28 cellular contexts compared by ENCODE assay signal in the genomic region with DNA sequence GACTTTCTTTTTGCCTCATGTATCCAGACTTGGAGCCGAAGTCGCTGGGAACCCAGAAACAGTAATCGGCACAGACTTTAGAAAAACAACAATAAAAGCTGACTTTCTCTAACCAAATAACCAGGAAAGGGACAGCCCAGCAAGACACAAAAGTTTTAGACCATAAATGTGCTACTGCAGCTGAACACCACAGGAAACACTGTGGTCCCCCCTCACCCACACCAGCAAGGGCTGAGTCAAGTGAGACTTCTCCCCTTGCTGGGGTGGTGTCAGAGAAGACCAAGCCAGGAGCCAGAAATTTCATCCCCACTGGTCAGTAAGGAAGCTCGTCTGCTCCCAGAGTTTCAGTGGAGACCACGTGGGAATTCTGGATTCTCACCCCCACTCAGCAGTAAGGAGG.
DNase-seq lines count a peak whose midpoint lies in the region; ATAC-seq, FAIRE-seq and TF ChIP-seq lines count a peak whose summit lies in the region.
"Had no signal": no experiment of that assay in that cellular context is flagged by ENCODE, and none has a peak within 500 bp of the region (broad histone marks: within the 10 kb centered on the region; RNA-seq: fewer than 3 reads in every experiment).

No MANE protein-coding gene starts in this region.

- no peaks in the 10 kb centered on the region for H3K9me3 ChIP-seq in Loucy (ENCODE audit: insufficient read depth, low read depth, low read length)
- H3K9me3 ChIP-seq in trophoblast cell (ENCODE audit: insufficient read depth, low read depth, low read length) = no peaks in the 10 kb centered on the region

- ATAC-seq in activated CD8-positive, alpha-beta memory T cell treated with anti-CD3 and anti-CD28 coated beads, Interleukin-2, amount 10 ng/mL, durations not matched to agents 7 days and 5 days = peak; percentile 75
- peak; percentile 62 for ATAC-seq in effector memory CD8-positive, alpha-beta T cell (replicated peaks)
- no peak for ATAC-seq in GM21447 (IDR thresholded peaks at IDR 0.05; ENCODE audit: unreplicated experiment)
- ATAC-seq: GM12878 had no signal

- H3K9ac ChIP-seq in Loucy (ENCODE audit: low read depth, low read length, poor library complexity, severe bottlenecking) (no peak overlapping the region), trophoblast cell (ENCODE audit: low read length) (no peak overlapping the region)
- H3K9ac ChIP-seq: BLaER1 treated with 17β-estradiol and CSF1 and Interleukin-3, amounts not matched to agents 10 nM and 100 nM had no signal

- peak; percentile 76 for DNase-seq in activated CD8-positive, alpha-beta memory T cell treated with anti-CD3 and anti-CD28 coated beads, Interleukin-2, amount 10 ng/mL, durations not matched to agents 7 days and 5 days
- no peak for DNase-seq in activated CD8-positive, alpha-beta memory T cell treated with anti-CD3 and anti-CD28 coated beads, Interleukin-2, amount 50 U/mL, for 4 hours
- DNase-seq in effector memory CD8-positive, alpha-beta T cell = peak; percentile 5 to 17 (median 15)
- DNase-seq in trophoblast cell (no peak), AML-193 (lab: John Stamatoyannopoulos, UW) (no peak), frontal cortex (ENCODE audit: low spot score in 2 of 2) (no peak)
- DNase-seq: CD4-positive, alpha-beta T cell; IMR-90; KG1; MM.1S; NCI-H1417; NCI-H1694; NCI-H2081; NCI-H226; NCI-H510A; NCI-H69; SIG-M5 had no signal

- H3K14ac ChIP-seq in trophoblast cell (ENCODE audit: low read length) = no peak overlapping the region

- no peak for TF ChIP-seq CTCF in Loucy (conservative IDR thresholded peaks at IDR 0.05; ENCODE audit: low read length)

- no peak overlapping the region for H3K4me3 Mint-ChIP-seq in activated CD8-positive, alpha-beta memory T cell treated with anti-CD3 and anti-CD28 coated beads, Interleukin-2, amount 10 ng/mL, durations not matched to agents 7 days and 5 days
- peak overlapping the region in 1 of 2 donors; percentile 36 for H3K4me3 Mint-ChIP-seq in effector memory CD8-positive, alpha-beta T cell
- H3K4me3 Mint-ChIP-seq: CD4-positive, alpha-beta T cell had no signal

- peaks cover 32% of the 10 kb centered on the region for H3K4me1 Mint-ChIP-seq in activated CD8-positive, alpha-beta memory T cell treated with anti-CD3 and anti-CD28 coated beads, Interleukin-2, amount 10 ng/mL, durations not matched to agents 7 days and 5 days
- H3K4me1 Mint-ChIP-seq in effector memory CD8-positive, alpha-beta T cell (ENCODE audit: low read depth in 2 of 2) = peaks cover 10 to 20% of the 10 kb centered on the region in 2 donors

- peak overlapping the region; percentile 0 for H3K27ac Mint-ChIP-seq in activated CD8-positive, alpha-beta memory T cell treated with anti-CD3 and anti-CD28 coated beads, Interleukin-2, amount 10 ng/mL, durations not matched to agents 7 days and 5 days
- peak overlapping the region in 1 of 2 donors; percentile 59 for H3K27ac Mint-ChIP-seq in effector memory CD8-positive, alpha-beta T cell
- H3K27ac Mint-ChIP-seq: CD4-positive, alpha-beta T cell had no signal

- no peak overlapping the region for H2BK12ac ChIP-seq in trophoblast cell (ENCODE audit: low read length)

- FAIRE-seq in frontal cortex (lab: Jason Lieb, UNC) = no peak
- FAIRE-seq: A204.1, D721Med, G401.6, GM12878, GM19239, H54, RCC 7860 had no signal

- H3K23ac ChIP-seq in trophoblast cell (ENCODE audit: low read length) = no peak overlapping the region

- H3K36me3 ChIP-seq in Loucy (ENCODE audit: insufficient read depth, low read length) (peaks cover 51% of the 10 kb centered on the region), trophoblast cell (ENCODE audit: control insufficient read depth in 1 of 2, insufficient read depth in 2 of 2, low read length in 2 of 2) (peaks cover 26 to 35% of the 10 kb centered on the region in 2 experiments)

- H3K4ac ChIP-seq in trophoblast cell (ENCODE audit: low read depth, low read length) = no peak overlapping the region

- H3K18ac ChIP-seq in trophoblast cell (ENCODE audit: low read length) = peak overlapping the region; percentile 72

- no peaks in the 10 kb centered on the region for H3K27me3 ChIP-seq in Loucy (ENCODE audit: insufficient read depth, low read length, poor library complexity, severe bottlenecking)
- H3K27me3 ChIP-seq in trophoblast cell (ENCODE audit: insufficient read depth, low read length) = no peaks in the 10 kb centered on the region
- H3K27me3 ChIP-seq: BLaER1 treated with 17β-estradiol and CSF1 and Interleukin-3, amounts not matched to agents 10 nM and 100 nM had no signal

- H3K79me2 ChIP-seq in Loucy (ENCODE audit: insufficient read depth, low read length) (no peaks in the 10 kb centered on the region), trophoblast cell (ENCODE audit: control insufficient read depth, insufficient read depth, low read length, poor library complexity) (no peaks in the 10 kb centered on the region)

- H3K4me3 ChIP-seq in Loucy (ENCODE audit: low read length, poor library complexity, severe bottlenecking) (no peak overlapping the region), trophoblast cell (ENCODE audit: low read depth, low read length) (no peak overlapping the region)
- H3K4me3 ChIP-seq: BLaER1 treated with 17β-estradiol and CSF1 and Interleukin-3, amounts not matched to agents 10 nM and 100 nM; GM12878; SK-N-MC had no signal

- no peaks in the 10 kb centered on the region for H3F3A ChIP-seq in Loucy (ENCODE audit: low read depth)

- no peak overlapping the region for H3K27ac ChIP-seq in trophoblast cell (ENCODE audit: low read depth, low read length)
- H3K27ac ChIP-seq: BLaER1 treated with 17β-estradiol and CSF1 and Interleukin-3, amounts not matched to agents 10 nM and 100 nM; SK-N-MC had no signal

- CTCF ChIA-PET in activated CD8-positive, alpha-beta memory T cell treated with anti-CD3 and anti-CD28 coated beads, Interleukin-2, amount 10 ng/mL, durations not matched to agents 7 days and 5 days (lab: Charles Lee) = interaction anchor here (1.0 to 4.1 kb wide), 4 partner anchors 25 to 175 kb away, joined by 3 to 17 read pairs (median 4); partner anchors contain the start of gene LRCH1

- H3K9me2 ChIP-seq in Loucy (replicated peaks; ENCODE audit: low read depth, low read length) = no peaks in the 10 kb centered on the region

- no peaks in the 10 kb centered on the region for H4K20me1 ChIP-seq in Loucy (ENCODE audit: insufficient read depth, low read length, poor library complexity, severe bottlenecking)

- H3K4me2 ChIP-seq in Loucy (ENCODE audit: low read depth, low read length, poor library complexity, severe bottlenecking) (peak overlapping the region; percentile 19), trophoblast cell (ENCODE audit: low read length) (no peak overlapping the region)
- H3K4me2 ChIP-seq: BLaER1 treated with 17β-estradiol and CSF1 and Interleukin-3, amounts not matched to agents 10 nM and 100 nM had no signal

- no peak overlapping the region for H4K8ac ChIP-seq in trophoblast cell (ENCODE audit: low read depth, low read length)

- no peak overlapping the region for H2AFZ ChIP-seq in Loucy (ENCODE audit: low read length)
- no peak overlapping the region for H2AFZ ChIP-seq in trophoblast cell (ENCODE audit: insufficient read depth, low read length, poor library complexity)

- no peaks in the 10 kb centered on the region for H3K27me3 Mint-ChIP-seq in activated CD8-positive, alpha-beta memory T cell treated with anti-CD3 and anti-CD28 coated beads, Interleukin-2, amount 10 ng/mL, durations not matched to agents 7 days and 5 days
- H3K27me3 Mint-ChIP-seq in effector memory CD8-positive, alpha-beta T cell = no peaks in the 10 kb centered on the region
- H3K27me3 Mint-ChIP-seq: CD4-positive, alpha-beta T cell had no signal

- H3K9me3 Mint-ChIP-seq in activated CD8-positive, alpha-beta memory T cell treated with anti-CD3 and anti-CD28 coated beads, Interleukin-2, amount 10 ng/mL, durations not matched to agents 7 days and 5 days (ENCODE audit: low read depth) = peaks cover 2% of the 10 kb centered on the region
- H3K9me3 Mint-ChIP-seq in effector memory CD8-positive, alpha-beta T cell = no peaks in the 10 kb centered on the region
- H3K9me3 Mint-ChIP-seq: CD4-positive, alpha-beta T cell had no signal

- no peak overlapping the region for H4K91ac ChIP-seq in trophoblast cell (ENCODE audit: low read depth, low read length)

- no peak overlapping the region for H2AK5ac ChIP-seq in trophoblast cell (ENCODE audit: low read length)

- H3K4me1 ChIP-seq in Loucy (ENCODE audit: insufficient read depth, low read length, poor library complexity, severe bottlenecking) = peaks cover 8% of the 10 kb centered on the region
- no peaks in the 10 kb centered on the region for H3K4me1 ChIP-seq in trophoblast cell (ENCODE audit: control insufficient read depth in 1 of 2, insufficient read depth in 2 of 2, low read length in 2 of 2)

- H3K36me3 Mint-ChIP-seq in activated CD8-positive, alpha-beta memory T cell treated with anti-CD3 and anti-CD28 coated beads, Interleukin-2, amount 10 ng/mL, durations not matched to agents 7 days and 5 days = peaks cover 51% of the 10 kb centered on the region
- H3K36me3 Mint-ChIP-seq in effector memory CD8-positive, alpha-beta T cell (ENCODE audit: insufficient read depth) = peaks cover 48% of the 10 kb centered on the region

- H4K12ac ChIP-seq in trophoblast cell (ENCODE audit: low read depth, low read length) = no peak overlapping the region

- no peak overlapping the region for H2BK120ac ChIP-seq in trophoblast cell (ENCODE audit: insufficient read depth, low read length, poor library complexity)

- no peak overlapping the region for H2BK5ac ChIP-seq in trophoblast cell (ENCODE audit: low read depth, low read length, poor library complexity)

- no peaks in the 10 kb centered on the region for H3K79me1 ChIP-seq in trophoblast cell (ENCODE audit: low read length)

- no CpG with 5 or more reads among the region's 5 CpGs for WGBS in trophoblast cell (ENCODE audit: extremely low coverage, insufficient coverage, insufficient read length)

Comparison
In these comparisons a context has a peak if more than half of its experiments do, and no peak if none do; other contexts are left out.
1. DNase-seq: peak in activated CD8-positive, alpha-beta memory T cell treated with anti-CD3 and anti-CD28 coated beads, Interleukin-2, amount 10 ng/mL, durations not matched to agents 7 days and 5 days (single experiment) and effector memory CD8-positive, alpha-beta T cell (3 of 3); none in activated CD8-positive, alpha-beta memory T cell treated with anti-CD3 and anti-CD28 coated beads, Interleukin-2, amount 50 U/mL, for 4 hours (single experiment), trophoblast cell (0 of 2), AML-193 (0 of 2) and frontal cortex (0 of 2).